16 cellular contexts compared by ENCODE assay signal in the genomic region with DNA sequence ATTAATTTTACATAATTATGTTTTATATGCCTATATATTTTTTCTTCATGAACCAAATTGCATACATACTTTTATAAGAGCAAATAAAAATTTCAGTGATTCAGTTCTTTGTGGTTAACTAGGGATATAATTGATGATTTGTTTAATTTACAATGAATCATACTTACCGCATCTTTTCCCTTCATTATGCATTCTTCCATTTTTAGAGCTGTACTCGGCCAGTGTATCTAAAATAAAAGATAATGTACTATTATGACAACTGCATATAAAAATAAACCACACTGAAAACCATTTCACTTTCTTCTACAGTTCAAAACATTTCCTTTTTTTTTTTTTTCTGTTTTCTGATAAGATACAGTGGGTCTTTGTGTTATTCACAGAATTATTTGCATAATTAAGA.
A peak's percentile ranks its signal among the peaks of the same experiment; 100 is the strongest.
DNase-seq lines count a peak whose midpoint lies in the region; ATAC-seq and TF ChIP-seq lines count a peak whose summit lies in the region.
"Had no signal": no experiment of that assay in that cellular context is flagged by ENCODE, and none has a peak within 500 bp of the region (broad histone marks: within the 10 kb centered on the region; RNA-seq: fewer than 3 reads in every experiment).

No MANE protein-coding gene starts in this region.

- intact Hi-C loops in sciatic nerve (cut with DNase I): no loop called here

- H3K27ac ChIP-seq in substantia nigra (ENCODE audit: low read depth, low read length, poor library complexity, severe bottlenecking): no peak overlapping the region
- H3K27ac ChIP-seq: gastrocnemius medialis, pancreas, transverse colon had no signal

- POLR2A ChIA-PET in BJ (lab: Charles Lee): interaction anchor here (0.7 kb wide), 1 partner anchor 14 kb away, joined by 4 read pairs; no protein-coding TSS in a partner anchor

- in situ Hi-C loops in G401 (cut with HindIII; ENCODE audit: low sequenced_read_pairs): no loop called here

- no peak overlapping the region for H3K4me3 ChIP-seq in BJ (ENCODE audit: low read depth, low read length)
- H3K4me3 ChIP-seq: gastrocnemius medialis, pancreas, transverse colon had no signal

- TF ChIP-seq CTCF in BJ (IDR thresholded peaks at IDR 0.05; ENCODE audit: insufficient read depth, low read depth, low read length): no peak

- CTCF ChIA-PET in BJ (lab: Yijun Ruan, JAX): interaction anchor here (0.6 to 1.7 kb wide), 2 partner anchors 32 to 870 kb away, joined by 3 to 5 read pairs; no protein-coding TSS in a partner anchor

- H3K36me3 ChIP-seq in BJ (ENCODE audit: control insufficient read depth, insufficient read depth, low read length): no peaks in the 10 kb centered on the region
- H3K36me3 ChIP-seq: gastrocnemius medialis, pancreas, transverse colon had no signal

- DNase-seq in BJ (ENCODE audit: low read depth) (peak; percentile 21), LoVo (ENCODE audit: low spot score) (peak; percentile 13), astrocyte of the hippocampus (ENCODE audit: low read depth, low spot score) (peak; percentile 19), kidney tubule cell (ENCODE audit: low spot score) (peak; percentile 19), G401 (ENCODE audit: low spot score) (no peak), sciatic nerve (ENCODE audit: low spot score) (no peak), substantia nigra (lab: John Stamatoyannopoulos, UW) (no peak)
- DNase-seq: activated CD4-positive, CD25-positive, alpha-beta regulatory T cell treated with anti-CD3 and anti-CD28 coated beads, Interleukin-2, amount 50 U/mL, for 72 hours; activated naive CD8-positive, alpha-beta T cell treated with anti-CD3 and anti-CD28 coated beads, Interleukin-2, amount 50 U/mL, for 24 hours; gastrocnemius medialis; immature natural killer cell; NCI-H524 treated with DMSO at 0.1 percent for 48 hours; stimulated activated CD4-positive, alpha-beta T cell treated with anti-CD3 and anti-CD28 coated beads, Interleukin-15, amount 100 ng/mL, for 24 hours; transverse colon had no signal

- no peak for ATAC-seq in sciatic nerve
- ATAC-seq in HG03565 (IDR thresholded peaks at IDR 0.05; ENCODE audit: unreplicated experiment): no peak
- ATAC-seq: activated naive CD8-positive, alpha-beta T cell treated with anti-CD3 and anti-CD28 coated beads, Interleukin-2, amount 50 U/mL, for 24 hours had no signal

- peaks cover 2% of the 10 kb centered on the region; the same call in 1 of the 2 replicates for H3K27me3 ChIP-seq in BJ (ENCODE audit: control insufficient read depth, insufficient read depth, low read length)
- H3K27me3 ChIP-seq: gastrocnemius medialis, pancreas, transverse colon had no signal

Comparison
In these comparisons a context has a peak if more than half of its experiments do, and no peak if none do; other contexts are left out.
1. DNase-seq: peak in BJ (single experiment), LoVo (single experiment), astrocyte of the hippocampus (single experiment) and kidney tubule cell (single experiment); none in G401 (single experiment), sciatic nerve (single experiment) and substantia nigra (0 of 49).